In the genomic region with DNA sequence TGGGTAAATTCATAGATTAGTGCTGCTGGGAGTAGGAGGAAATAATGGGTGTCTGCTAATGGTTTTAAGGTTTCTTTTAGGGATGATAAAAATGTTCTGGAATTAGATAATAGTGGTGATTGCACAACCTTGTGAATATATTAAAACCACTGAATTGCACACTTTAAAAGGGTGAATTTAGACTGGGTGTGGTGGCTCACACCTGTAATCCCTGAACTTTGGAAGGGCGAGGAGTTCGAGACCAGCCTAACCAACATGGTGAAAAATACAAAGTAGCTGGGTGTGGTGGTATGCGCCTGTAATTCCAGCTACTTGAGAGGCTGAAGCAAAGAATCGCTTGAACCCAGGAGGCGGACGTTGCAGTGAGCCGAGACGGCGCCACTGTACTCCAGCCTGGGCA, we compare ENCODE assay signal across 8 cellular contexts. TPM values are rescaled to one million over a fixed set of nuclear protein-coding genes. Genes with fewer than 3 reads are reported as not detected.
DNase-seq lines count a peak whose midpoint lies in the region; ATAC-seq and TF ChIP-seq lines count a peak whose summit lies in the region.

No MANE protein-coding gene starts in this region.

- no peaks in the 10 kb centered on the region for H3K9me3 ChIP-seq in DOHH2 (ENCODE audit: control insufficient read depth, insufficient read depth, low read length)
- H3K9me3 ChIP-seq in Panc1 (ENCODE audit: control insufficient read depth, insufficient read depth, low read depth, low read length) = no peaks in the 10 kb centered on the region

- H3K79me2 ChIP-seq in DOHH2 (ENCODE audit: control insufficient read depth, low read length) = peaks cover 61% of the 10 kb centered on the region

- in situ Hi-C loops in Panc1 (cut with HindIII; ENCODE audit: low pct_unique_long_range_greater_than_20kb, low sequenced_read_pairs) = no loop called here

- DNase-seq in Panc1 (ENCODE audit: low read depth, low spot score) (no peak), epithelial cell of esophagus (ENCODE audit: low read depth) (no peak), osteocyte (ENCODE audit: extremely low spot score, unreplicated experiment) (no peak), DMS 273 (lab: John Stamatoyannopoulos, UW; ENCODE audit: unreplicated experiment) (no peak), superior temporal gyrus (ENCODE audit: extremely low spot score) (no peak)

- H3K36me3 ChIP-seq in DOHH2 (ENCODE audit: control insufficient read depth, low read length) = peaks cover 27% of the 10 kb centered on the region
- H3K36me3 ChIP-seq in Panc1 (ENCODE audit: control insufficient read depth, insufficient read depth, low read length) = no peaks in the 10 kb centered on the region; the same call in 1 of the 2 replicates

- TF ChIP-seq CTCF in DOHH2 (IDR thresholded peaks at IDR 0.05; ENCODE audit: low read depth, low read length, poor library complexity, severe bottlenecking) (no peak), Panc1 (IDR thresholded peaks at IDR 0.05) (no peak), epithelial cell of esophagus (IDR thresholded peaks at IDR 0.05; ENCODE audit: insufficient read depth, low read depth, low read length, missing control alignments) (no peak), osteocyte (IDR thresholded peaks at IDR 0.05) (no peak)

- H4K20me1 ChIP-seq in DOHH2 (ENCODE audit: control insufficient read depth, insufficient read depth, low read depth, low read length) = no peaks in the 10 kb centered on the region

- H3K9me3 Mint-ChIP-seq in osteocyte (ENCODE audit: unreplicated experiment) = no peaks in the 10 kb centered on the region

- peaks cover 20% of the 10 kb centered on the region for H3K4me1 Mint-ChIP-seq in osteocyte (ENCODE audit: unreplicated experiment)

- ATAC-seq in Panc1 = no peak
- ATAC-seq in HG03378 (IDR thresholded peaks at IDR 0.05; ENCODE audit: unreplicated experiment) = no peak
- ATAC-seq in GM18502 (IDR thresholded peaks at IDR 0.05; ENCODE audit: poor library complexity, unreplicated experiment) = no peak

- H3K4me2 ChIP-seq in DOHH2 (ENCODE audit: low read length) = peak overlapping the region; percentile 53

- no peaks in the 10 kb centered on the region for H3K27me3 ChIP-seq in DOHH2 (ENCODE audit: control insufficient read depth, low read length)
- no peaks in the 10 kb centered on the region for H3K27me3 ChIP-seq in Panc1 (ENCODE audit: control insufficient read depth, insufficient read depth, low read length)

- H3K27me3 Mint-ChIP-seq in osteocyte (ENCODE audit: unreplicated experiment) = no peaks in the 10 kb centered on the region

- POLR2A ChIA-PET in Panc1 (lab: Charles Lee) = no interaction called here

- no peaks in the 10 kb centered on the region for H3K9me2 ChIP-seq in DOHH2 (replicated peaks; ENCODE audit: control insufficient read depth, low read length)

- H3F3A ChIP-seq in DOHH2 (ENCODE audit: control insufficient read depth, insufficient read depth) = peaks cover 9% of the 10 kb centered on the region

- intact Hi-C loops in Panc1 (cut with micrococcal nuclease; ENCODE audit: unreplicated experiment) = no loop called here

- H3K4me3 ChIP-seq in DOHH2 (ENCODE audit: low read length) = peak overlapping the region; percentile 86
- H3K4me3 ChIP-seq in Panc1 (ENCODE audit: low read depth in 2 of 2, low read length in 2 of 2) = peak overlapping the region; percentile 71 to 84
- peak overlapping the region; percentile 87 for H3K4me3 ChIP-seq in epithelial cell of esophagus (ENCODE audit: low read length)

- CTCF ChIA-PET in Panc1 (lab: Charles Lee) = no interaction called here

- H3K4me1 ChIP-seq in DOHH2 (ENCODE audit: control insufficient read depth, low read length) = peaks cover 40% of the 10 kb centered on the region
- H3K4me1 ChIP-seq in Panc1 (ENCODE audit: control insufficient read depth, insufficient read depth, low read length) = peaks cover 8% of the 10 kb centered on the region; the same call in 1 of the 2 replicates

- H3K36me3 Mint-ChIP-seq in osteocyte (ENCODE audit: unreplicated experiment) = peaks cover 5% of the 10 kb centered on the region

- peak overlapping the region; percentile 61 for H3K4me3 Mint-ChIP-seq in osteocyte (ENCODE audit: unreplicated experiment)

- H3K27ac Mint-ChIP-seq in osteocyte (ENCODE audit: unreplicated experiment) = no peak overlapping the region

- H3K27ac ChIP-seq in DOHH2 (ENCODE audit: low read depth, low read length) (peak overlapping the region; percentile 86; the same call in 1 of the 2 replicates), Panc1 (ENCODE audit: low read length) (peak overlapping the region; percentile 91; the same call in 1 of the 2 replicates)

- no TSS peak for BruUV-seq in Panc1 (replicated peaks; lab: Mats Ljungman, UMichigan)

RNA-seq across cellular contexts. Expression of a gene that starts 1.3 kb away (rescaled TPM):
- total RNA-seq in Panc1 (2021; ENCODE audit: unreplicated experiment) = 15.8 TPM
- 16.4 TPM for polyA plus RNA-seq in Panc1 (2012; ENCODE audit: insufficient read length)
- total RNA-seq in osteocyte = 15.4 and 17.8 TPM in 2 replicates

RNA-seq across cellular contexts. Expression of a gene that starts 42.8 kb away (rescaled TPM):
- total RNA-seq in Panc1 (2021; ENCODE audit: unreplicated experiment) (40.4 TPM), osteocyte (79.5 and 83.9 TPM in 2 replicates)
- 17.8 TPM for polyA plus RNA-seq in Panc1 (2012; ENCODE audit: insufficient read length)
